ENCODE assay signal across 17 cellular contexts in the genomic region with DNA sequence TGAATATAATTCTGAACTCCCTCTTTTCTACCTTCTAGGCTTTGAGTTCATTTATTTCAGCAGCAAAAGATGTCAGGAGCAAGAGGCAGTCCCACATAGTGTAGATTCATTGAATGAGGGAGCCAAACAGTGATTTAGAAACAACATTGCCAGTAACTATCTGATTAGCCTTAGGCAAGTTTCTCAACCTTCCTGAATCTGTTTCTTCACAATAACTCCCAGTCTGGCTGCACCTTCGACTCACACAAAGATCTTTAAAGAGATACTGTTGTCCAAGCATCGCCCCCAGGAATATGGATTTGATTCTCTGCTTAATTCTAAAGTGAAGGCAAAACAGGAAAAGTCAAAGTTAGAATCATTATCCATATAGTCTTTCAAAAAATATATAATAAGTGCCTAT.
A peak's percentile ranks its signal among the peaks of the same experiment; 100 is the strongest.
DNase-seq lines count a peak whose midpoint lies in the region; ATAC-seq, FAIRE-seq and TF ChIP-seq lines count a peak whose summit lies in the region.
"Had no signal": no experiment of that assay in that cellular context is flagged by ENCODE, and none has a peak within 500 bp of the region (broad histone marks: within the 10 kb centered on the region; RNA-seq: fewer than 3 reads in every experiment).

No MANE protein-coding gene starts in this region.

- H3K4me1 Mint-ChIP-seq in type B pancreatic cell (ENCODE audit: unreplicated experiment) = peaks cover 6% of the 10 kb centered on the region

- H3K27me3 ChIP-seq in SK-N-SH (ENCODE audit: insufficient read depth) (no peaks in the 10 kb centered on the region), bronchial epithelial cell (ENCODE audit: control insufficient read depth, insufficient read depth, low read length) (no peaks in the 10 kb centered on the region), mesendoderm (ENCODE audit: insufficient read depth, low read length, poor library complexity) (no peaks in the 10 kb centered on the region), right cardiac atrium (ENCODE audit: control insufficient read depth, insufficient read depth) (no peaks in the 10 kb centered on the region), adrenal gland (no peaks in the 10 kb centered on the region)

- no peaks in the 10 kb centered on the region for H3K9me2 ChIP-seq in SK-N-SH

- no peaks in the 10 kb centered on the region for H3F3A ChIP-seq in SK-N-SH (replicated peaks; ENCODE audit: insufficient read depth)

- peak; percentile 9 for DNase-seq in SK-N-SH
- peak; percentile 3 for DNase-seq in bronchial epithelial cell (ENCODE audit: low read depth)
- peak; percentile 53 for DNase-seq in mesendoderm
- no peak for DNase-seq in type B pancreatic cell (ENCODE audit: extremely low spot score, unreplicated experiment)
- DNase-seq in right cardiac atrium = no peak
- no peak for DNase-seq in adrenal gland
- DNase-seq in NCI-H1694 (lab: John Stamatoyannopoulos, UW) = no peak
- DNase-seq: 8988T, DMS79 treated with DMSO at 0.1 percent for 48 hours, EL, GDM1, GOT3, HCEC 1CT had no signal

- H3K4me1 ChIP-seq in SK-N-SH (ENCODE audit: control insufficient read depth in 1 of 2, insufficient read depth in 2 of 2, low read depth in 1 of 2, low read length in 1 of 2) (no peaks in the 10 kb centered on the region), mesendoderm (ENCODE audit: control insufficient read depth, low read depth, low read length) (no peaks in the 10 kb centered on the region), right cardiac atrium (ENCODE audit: control insufficient read depth, insufficient read depth, low read length) (no peaks in the 10 kb centered on the region), adrenal gland (replicated peaks in 1 of 2) (no peaks in the 10 kb centered on the region)
- H3K4me1 ChIP-seq: BLaER1 had no signal

- H3K9me3 ChIP-seq in SK-N-SH (no peaks in the 10 kb centered on the region), right cardiac atrium (ENCODE audit: control insufficient read depth, low read length) (no peaks in the 10 kb centered on the region), adrenal gland (replicated peaks in 1 of 3) (no peaks in the 10 kb centered on the region)
- H3K9me3 ChIP-seq: BLaER1 had no signal

- no peak overlapping the region for H3K18ac ChIP-seq in mesendoderm (ENCODE audit: low read length)

- H3K79me1 ChIP-seq in mesendoderm (ENCODE audit: low read length) = no peaks in the 10 kb centered on the region

- no peak overlapping the region for H4K5ac ChIP-seq in mesendoderm (ENCODE audit: low read length)

- no peak overlapping the region for H2BK5ac ChIP-seq in mesendoderm (ENCODE audit: low read length)

- no peak for TF ChIP-seq POLR2A in adrenal gland (IDR thresholded peaks at IDR 0.05)

- 0 out of 4 replicates have a peak, but pooled peaks of 1 of the 2 experiments have one; percentile 31 for TF ChIP-seq EP300 in SK-N-SH (IDR thresholded peaks at IDR 0.05; ENCODE audit: borderline replicate concordance in 1 of 2, low read depth in 1 of 2, low read length in 1 of 2)

- H2AK5ac ChIP-seq in mesendoderm (ENCODE audit: low read length) = no peak overlapping the region

- no peak overlapping the region for H4K8ac ChIP-seq in mesendoderm (ENCODE audit: low read depth, low read length)

- H3K79me2 ChIP-seq in SK-N-SH (ENCODE audit: insufficient read depth) (no peaks in the 10 kb centered on the region), mesendoderm (ENCODE audit: control insufficient read depth, insufficient read depth, low read length) (no peaks in the 10 kb centered on the region)

- H3K9ac ChIP-seq in SK-N-SH = no peak overlapping the region
- H3K9ac ChIP-seq in mesendoderm (ENCODE audit: low read length) = no peak overlapping the region
- H3K9ac ChIP-seq: BLaER1 had no signal

- no peaks in the 10 kb centered on the region for H4K20me1 ChIP-seq in SK-N-SH (ENCODE audit: insufficient read depth)
- H4K20me1 ChIP-seq: BLaER1 had no signal

- no peaks in the 10 kb centered on the region for H3K9me3 Mint-ChIP-seq in type B pancreatic cell

- intact Hi-C loops in right cardiac atrium (cut with DNase I) = no loop called here
- intact Hi-C loops in adrenal gland (cut with DNase I) = no loop called here

- no peak overlapping the region for H3K4me2 ChIP-seq in SK-N-SH
- no peak overlapping the region for H3K4me2 ChIP-seq in mesendoderm (ENCODE audit: low read length)
- H3K4me2 ChIP-seq: BLaER1 had no signal

- H3K36me3 ChIP-seq in SK-N-SH (replicated peaks in 1 of 2; ENCODE audit: control insufficient read depth in 1 of 2, insufficient read depth in 2 of 2, low read length in 1 of 2) (no peaks in the 10 kb centered on the region), bronchial epithelial cell (ENCODE audit: control insufficient read depth, insufficient read depth, low read length) (no peaks in the 10 kb centered on the region), mesendoderm (ENCODE audit: control insufficient read depth, insufficient read depth, low read length) (no peaks in the 10 kb centered on the region), adrenal gland (replicated peaks in 1 of 2) (no peaks in the 10 kb centered on the region)
- H3K36me3 ChIP-seq: BLaER1 had no signal

- POLR2A ChIA-PET in SK-N-SH (lab: Yijun Ruan, JAX) = no interaction called here

- no peak overlapping the region for H2BK120ac ChIP-seq in mesendoderm (ENCODE audit: low read depth, low read length)

- no peaks in the 10 kb centered on the region for H3K27me3 Mint-ChIP-seq in type B pancreatic cell

- no peak for ATAC-seq in SK-N-SH treated with all-trans-retinoic acid at 6 μM for 48 hours
- no peak for ATAC-seq in right cardiac atrium

- H3K4me3 ChIP-seq in SK-N-SH (ENCODE audit: low read depth in 2 of 2, low read length in 1 of 2) = no peak overlapping the region
- no peak overlapping the region for H3K4me3 ChIP-seq in bronchial epithelial cell (ENCODE audit: low read depth, low read length)
- no peak overlapping the region for H3K4me3 ChIP-seq in mesendoderm (ENCODE audit: low read length)
- H3K4me3 ChIP-seq in right cardiac atrium (ENCODE audit: low read length) = no peak overlapping the region
- H3K4me3 ChIP-seq in adrenal gland = no peak overlapping the region
- H3K4me3 ChIP-seq: BLaER1 had no signal

- FAIRE-seq in bronchial epithelial cell (lab: Jason Lieb, UNC) = no peak
- FAIRE-seq: GM12892 had no signal

- no peak for TF ChIP-seq RAD21 in SK-N-SH (IDR thresholded peaks at IDR 0.05; ENCODE audit: low read length)

- H3K27ac Mint-ChIP-seq in type B pancreatic cell = peak overlapping the region; percentile 19

- no peak overlapping the region for H3K27ac ChIP-seq in SK-N-SH (ENCODE audit: low read depth in 2 of 2, low read length in 1 of 2)
- no peak overlapping the region for H3K27ac ChIP-seq in mesendoderm (ENCODE audit: low read depth, low read length)
- H3K27ac ChIP-seq in right cardiac atrium (ENCODE audit: low read length) = no peak overlapping the region
- no peak overlapping the region for H3K27ac ChIP-seq in adrenal gland
- H3K27ac ChIP-seq: BLaER1, HL-60 had no signal

- H2BK15ac ChIP-seq in mesendoderm (replicated peaks; ENCODE audit: low read depth) = no peak overlapping the region

- no peak overlapping the region for H3K4me3 Mint-ChIP-seq in type B pancreatic cell

- H3K23ac ChIP-seq in mesendoderm (ENCODE audit: low read length) = no peak overlapping the region

- 0% methylated on average over 2 of the region's 2 CpGs for WGBS in SK-N-SH (ENCODE audit: low lambda C conversion rate)
- no CpG with 5 or more reads among the region's 2 CpGs for WGBS in mesendoderm (ENCODE audit: extremely low coverage, insufficient coverage, low lambda C conversion rate)
- WGBS in right cardiac atrium = 61% methylated on average over 2 of the region's 2 CpGs
- WGBS in adrenal gland, 4 donors = 50 to 81% (median 66%) methylated on average over 2 of the region's 2 CpGs

- no peak overlapping the region for H3K4ac ChIP-seq in mesendoderm (ENCODE audit: low read depth, low read length)

- H3K36me3 Mint-ChIP-seq in type B pancreatic cell = no peaks in the 10 kb centered on the region

- TF ChIP-seq CTCF in SK-N-SH (IDR thresholded peaks at IDR 0.05) (no peak), bronchial epithelial cell (IDR thresholded peaks at IDR 0.05; ENCODE audit: insufficient read depth, low read length, severe bottlenecking) (no peak), type B pancreatic cell (conservative IDR thresholded peaks at IDR 0.05) (no peak), adrenal gland (IDR thresholded peaks at IDR 0.05) (no peak)

- CTCF ChIA-PET in SK-N-SH (lab: Yijun Ruan, JAX) = no interaction called here

- no peak overlapping the region for H2AFZ ChIP-seq in SK-N-SH (ENCODE audit: low read depth)

- H3K56ac ChIP-seq in mesendoderm (ENCODE audit: low read length) = no peak overlapping the region

TF ChIP-seq in SK-N-SH, 30 proteins besides CTCF, POLR2A, EP300 and RAD21:
- peak; percentile 83 for TF ChIP-seq GATA2 (CRISPR knock-in tag; IDR thresholded peaks at IDR 0.05)
- TF ChIP-seq, protein P1, sequence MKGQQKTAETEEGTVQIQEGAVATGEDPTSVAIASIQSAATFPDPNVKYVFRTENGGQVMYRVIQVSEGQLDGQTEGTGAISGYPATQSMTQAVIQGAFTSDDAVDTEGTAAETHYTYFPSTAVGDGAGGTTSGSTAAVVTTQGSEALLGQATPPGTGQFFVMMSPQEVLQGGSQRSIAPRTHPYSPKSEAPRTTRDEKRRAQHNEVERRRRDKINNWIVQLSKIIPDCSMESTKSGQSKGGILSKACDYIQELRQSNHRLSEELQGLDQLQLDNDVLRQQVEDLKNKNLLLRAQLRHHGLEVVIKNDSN (IDR thresholded peaks at IDR 0.05; ENCODE audit: borderline replicate concordance, low read depth) = no peak

TF ChIP-seq in SK-N-SH treated with all-trans-retinoic acid at 6 μM for 48 hours, 23 proteins besides CTCF, POLR2A, EP300 and RAD21 (continues in another document):
- no peak for TF ChIP-seq ISL1 (CRISPR knock-in tag; IDR thresholded peaks at IDR 0.05)
- no peak for TF ChIP-seq TCF4 (CRISPR knock-in tag; IDR thresholded peaks at IDR 0.05; ENCODE audit: borderline replicate concordance)
- TF ChIP-seq, protein P2, sequence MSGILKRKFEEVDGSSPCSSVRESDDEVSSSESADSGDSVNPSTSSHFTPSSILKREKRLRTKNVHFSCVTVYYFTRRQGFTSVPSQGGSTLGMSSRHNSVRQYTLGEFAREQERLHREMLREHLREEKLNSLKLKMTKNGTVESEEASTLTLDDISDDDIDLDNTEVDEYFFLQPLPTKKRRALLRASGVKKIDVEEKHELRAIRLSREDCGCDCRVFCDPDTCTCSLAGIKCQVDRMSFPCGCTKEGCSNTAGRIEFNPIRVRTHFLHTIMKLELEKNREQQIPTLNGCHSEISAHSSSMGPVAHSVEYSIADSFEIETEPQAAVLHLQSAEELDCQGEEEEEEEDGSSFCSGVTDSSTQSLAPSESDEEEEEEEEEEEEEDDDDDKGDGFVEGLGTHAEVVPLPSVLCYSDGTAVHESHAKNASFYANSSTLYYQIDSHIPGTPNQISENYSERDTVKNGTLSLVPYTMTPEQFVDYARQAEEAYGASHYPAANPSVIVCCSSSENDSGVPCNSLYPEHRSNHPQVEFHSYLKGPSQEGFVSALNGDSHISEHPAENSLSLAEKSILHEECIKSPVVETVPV (CRISPR knock-in tag; IDR thresholded peaks at IDR 0.05) = no peak
- TF ChIP-seq ZFP3 (CRISPR knock-in tag; IDR thresholded peaks at IDR 0.05) = no peak
- no peak for TF ChIP-seq ZC3H10 (CRISPR knock-in tag; IDR thresholded peaks at IDR 0.05)
- TF ChIP-seq BACH2 (CRISPR knock-in tag; IDR thresholded peaks at IDR 0.05; ENCODE audit: borderline replicate concordance) = no peak
- no peak for TF ChIP-seq ZNF565 (CRISPR knock-in tag; conservative IDR thresholded peaks at IDR 0.05; ENCODE audit: low read depth)

Comparison
In these comparisons a context has a peak if more than half of its experiments do, and no peak if none do; other contexts are left out.
1. DNase-seq: peak in SK-N-SH (single experiment), bronchial epithelial cell (single experiment) and mesendoderm (single experiment); none in type B pancreatic cell (single experiment), right cardiac atrium (0 of 3), adrenal gland (0 of 7) and NCI-H1694 (single experiment).